3 cellular contexts compared by ENCODE assay signal in genomic region chr14:50213795-50214194, GRCh38.
TF ChIP-seq lines count a peak whose summit lies in the region.

No MANE protein-coding gene starts in this region.

TF ChIP-seq in A549, 52 proteins besides CTCF, POLR2A, EP300 and RAD21:
- TF ChIP-seq MAFK (IDR thresholded peaks at IDR 0.05; ENCODE audit: partially characterized antibody) (peak; percentile 70), ZNF302 (CRISPR knock-in tag; IDR thresholded peaks at IDR 0.05) (no peak), BHLHE40 (IDR thresholded peaks at IDR 0.05; ENCODE audit: low read depth, low read length) (no peak)

TF ChIP-seq in IMR-90, 13 proteins besides CTCF, POLR2A, EP300 and RAD21:
- TF ChIP-seq SMC3 (IDR thresholded peaks at IDR 0.05; ENCODE audit: low read depth, low read length) (no peak), MAFK (IDR thresholded peaks at IDR 0.05; ENCODE audit: low read depth, low read length) (peak; percentile 32; the same call in 1 of the 2 replicates), MAZ (IDR thresholded peaks at IDR 0.05; ENCODE audit: borderline replicate concordance, low read depth, low read length) (no peak)
- TF ChIP-seq, protein P1, sequence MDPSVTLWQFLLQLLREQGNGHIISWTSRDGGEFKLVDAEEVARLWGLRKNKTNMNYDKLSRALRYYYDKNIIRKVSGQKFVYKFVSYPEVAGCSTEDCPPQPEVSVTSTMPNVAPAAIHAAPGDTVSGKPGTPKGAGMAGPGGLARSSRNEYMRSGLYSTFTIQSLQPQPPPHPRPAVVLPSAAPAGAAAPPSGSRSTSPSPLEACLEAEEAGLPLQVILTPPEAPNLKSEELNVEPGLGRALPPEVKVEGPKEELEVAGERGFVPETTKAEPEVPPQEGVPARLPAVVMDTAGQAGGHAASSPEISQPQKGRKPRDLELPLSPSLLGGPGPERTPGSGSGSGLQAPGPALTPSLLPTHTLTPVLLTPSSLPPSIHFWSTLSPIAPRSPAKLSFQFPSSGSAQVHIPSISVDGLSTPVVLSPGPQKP (IDR thresholded peaks at IDR 0.05; ENCODE audit: borderline replicate concordance, low read depth, low read length) = no peak

TF ChIP-seq in K562, 482 proteins besides CTCF, POLR2A, EP300 and RAD21:
- TF ChIP-seq FOXJ2 (tag; IDR thresholded peaks at IDR 0.05) = no peak
- peak; percentile 3; the same call in 1 of the 2 replicates for TF ChIP-seq MAFF (IDR thresholded peaks at IDR 0.05; ENCODE audit: low read length)
- no peak for TF ChIP-seq FOXM1 (IDR thresholded peaks at IDR 0.05; ENCODE audit: low read depth)
- TF ChIP-seq FOXM1 (CRISPR knock-in tag; IDR thresholded peaks at IDR 0.05; ENCODE audit: low read depth) = no peak
- TF ChIP-seq, protein P2, sequence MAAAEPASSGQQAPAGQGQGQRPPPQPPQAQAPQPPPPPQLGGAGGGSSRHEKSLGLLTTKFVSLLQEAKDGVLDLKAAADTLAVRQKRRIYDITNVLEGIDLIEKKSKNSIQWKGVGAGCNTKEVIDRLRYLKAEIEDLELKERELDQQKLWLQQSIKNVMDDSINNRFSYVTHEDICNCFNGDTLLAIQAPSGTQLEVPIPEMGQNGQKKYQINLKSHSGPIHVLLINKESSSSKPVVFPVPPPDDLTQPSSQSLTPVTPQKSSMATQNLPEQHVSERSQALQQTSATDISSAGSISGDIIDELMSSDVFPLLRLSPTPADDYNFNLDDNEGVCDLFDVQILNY (CRISPR knock-in tag; IDR thresholded peaks at IDR 0.05) = no peak
- TF ChIP-seq, protein P3, sequence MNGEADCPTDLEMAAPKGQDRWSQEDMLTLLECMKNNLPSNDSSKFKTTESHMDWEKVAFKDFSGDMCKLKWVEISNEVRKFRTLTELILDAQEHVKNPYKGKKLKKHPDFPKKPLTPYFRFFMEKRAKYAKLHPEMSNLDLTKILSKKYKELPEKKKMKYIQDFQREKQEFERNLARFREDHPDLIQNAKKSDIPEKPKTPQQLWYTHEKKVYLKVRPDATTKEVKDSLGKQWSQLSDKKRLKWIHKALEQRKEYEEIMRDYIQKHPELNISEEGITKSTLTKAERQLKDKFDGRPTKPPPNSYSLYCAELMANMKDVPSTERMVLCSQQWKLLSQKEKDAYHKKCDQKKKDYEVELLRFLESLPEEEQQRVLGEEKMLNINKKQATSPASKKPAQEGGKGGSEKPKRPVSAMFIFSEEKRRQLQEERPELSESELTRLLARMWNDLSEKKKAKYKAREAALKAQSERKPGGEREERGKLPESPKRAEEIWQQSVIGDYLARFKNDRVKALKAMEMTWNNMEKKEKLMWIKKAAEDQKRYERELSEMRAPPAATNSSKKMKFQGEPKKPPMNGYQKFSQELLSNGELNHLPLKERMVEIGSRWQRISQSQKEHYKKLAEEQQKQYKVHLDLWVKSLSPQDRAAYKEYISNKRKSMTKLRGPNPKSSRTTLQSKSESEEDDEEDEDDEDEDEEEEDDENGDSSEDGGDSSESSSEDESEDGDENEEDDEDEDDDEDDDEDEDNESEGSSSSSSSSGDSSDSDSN (IDR thresholded peaks at IDR 0.05; ENCODE audit: borderline replicate concordance in 1 of 2, low read depth in 2 of 2, low read length in 2 of 2) = no peak
- TF ChIP-seq ZNF316 (IDR thresholded peaks at IDR 0.05) = peak; percentile 87
- TF ChIP-seq C11orf30 (IDR thresholded peaks at IDR 0.05; ENCODE audit: low read depth) = peak; percentile 53
- TF ChIP-seq TAF1 (IDR thresholded peaks at IDR 0.05; ENCODE audit: control insufficient read depth, extremely low read depth, insufficient read depth, low read length, severe bottlenecking) = no peak
- no peak for TF ChIP-seq ZNF561 (CRISPR knock-in tag; conservative IDR thresholded peaks at IDR 0.05)
